In genomic region chr10:122056431-122057094, GRCh38 we compare ENCODE assay signal across 1 cellular context.
TF ChIP-seq lines count a peak whose summit lies in the region.

No MANE protein-coding gene starts in this region.

TF ChIP-seq in HepG2, 621 proteins besides CTCF, POLR2A, EP300 and RAD21 (continued from another document and continues in another):
- no peak for TF ChIP-seq AGO2 (optimal IDR thresholded peaks at IDR 0.05; ENCODE audit: low read depth, low read length)
- TF ChIP-seq, protein P1, sequence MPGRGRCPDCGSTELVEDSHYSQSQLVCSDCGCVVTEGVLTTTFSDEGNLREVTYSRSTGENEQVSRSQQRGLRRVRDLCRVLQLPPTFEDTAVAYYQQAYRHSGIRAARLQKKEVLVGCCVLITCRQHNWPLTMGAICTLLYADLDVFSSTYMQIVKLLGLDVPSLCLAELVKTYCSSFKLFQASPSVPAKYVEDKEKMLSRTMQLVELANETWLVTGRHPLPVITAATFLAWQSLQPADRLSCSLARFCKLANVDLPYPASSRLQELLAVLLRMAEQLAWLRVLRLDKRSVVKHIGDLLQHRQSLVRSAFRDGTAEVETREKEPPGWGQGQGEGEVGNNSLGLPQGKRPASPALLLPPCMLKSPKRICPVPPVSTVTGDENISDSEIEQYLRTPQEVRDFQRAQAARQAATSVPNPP (CRISPR knock-in tag; IDR thresholded peaks at IDR 0.05), result no peak
- no peak for TF ChIP-seq PHF20 (CRISPR knock-in tag; IDR thresholded peaks at IDR 0.05)
- TF ChIP-seq SIN3A (IDR thresholded peaks at IDR 0.05; ENCODE audit: borderline replicate concordance, low read depth, low read length), result no peak
- peak; percentile 68; the same call in 1 of the 2 replicates for TF ChIP-seq HDAC2 (CRISPR knock-in tag; IDR thresholded peaks at IDR 0.05)
- TF ChIP-seq ZNF136 (CRISPR knock-in tag; IDR thresholded peaks at IDR 0.05; ENCODE audit: low read depth), result no peak
- peak; percentile 66 for TF ChIP-seq FOXA3 (CRISPR knock-in tag; IDR thresholded peaks at IDR 0.05)
- TF ChIP-seq FOXA1 (IDR thresholded peaks at IDR 0.05), result no peak
- peak; percentile 43; the same call in 1 of the 2 replicates for TF ChIP-seq FOXA1 (CRISPR knock-in tag; IDR thresholded peaks at IDR 0.05)
- no peak for TF ChIP-seq PLRG1 (conservative IDR thresholded peaks at IDR 0.05)
- TF ChIP-seq TBL1XR1 (IDR thresholded peaks at IDR 0.05; ENCODE audit: borderline replicate concordance, low read length, partially characterized antibody), result no peak
- TF ChIP-seq FOXK1 (CRISPR knock-in tag; IDR thresholded peaks at IDR 0.05; ENCODE audit: borderline replicate concordance, low read depth), result peak; percentile 55; the same call in 1 of the 2 replicates
- no peak for TF ChIP-seq IRX3 (CRISPR knock-in tag; IDR thresholded peaks at IDR 0.05; ENCODE audit: borderline replicate concordance, low read depth)
- TF ChIP-seq GFI1 (CRISPR knock-in tag; IDR thresholded peaks at IDR 0.05; ENCODE audit: borderline replicate concordance), result peak; percentile 63; the same call in 1 of the 2 replicates
- TF ChIP-seq, protein P2, sequence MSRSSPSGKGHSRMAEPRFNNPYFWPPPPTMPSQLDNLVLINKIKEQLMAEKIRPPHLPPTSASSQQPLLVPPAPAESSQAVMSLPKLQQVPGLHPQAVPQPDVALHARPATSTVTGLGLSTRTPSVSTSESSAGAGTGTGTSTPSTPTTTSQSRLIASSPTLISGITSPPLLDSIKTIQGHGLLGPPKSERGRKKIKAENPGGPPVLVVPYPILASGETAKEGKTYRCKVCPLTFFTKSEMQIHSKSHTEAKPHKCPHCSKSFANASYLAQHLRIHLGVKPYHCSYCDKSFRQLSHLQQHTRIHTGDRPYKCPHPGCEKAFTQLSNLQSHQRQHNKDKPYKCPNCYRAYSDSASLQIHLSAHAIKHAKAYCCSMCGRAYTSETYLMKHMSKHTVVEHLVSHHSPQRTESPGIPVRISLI (CRISPR knock-in tag; IDR thresholded peaks at IDR 0.05; ENCODE audit: borderline replicate concordance), result no peak
- TF ChIP-seq ZNF747 (CRISPR knock-in tag; IDR thresholded peaks at IDR 0.05; ENCODE audit: borderline replicate concordance), result no peak
- no peak for TF ChIP-seq ZNF451 (CRISPR knock-in tag; IDR thresholded peaks at IDR 0.05)
- no peak for TF ChIP-seq MAFF (IDR thresholded peaks at IDR 0.05; ENCODE audit: low read depth, low read length)
- TF ChIP-seq STAT5B (CRISPR knock-in tag; IDR thresholded peaks at IDR 0.05), result no peak
- TF ChIP-seq HMG20B (CRISPR knock-in tag; conservative IDR thresholded peaks at IDR 0.05), result peak; percentile 40; the same call in 1 of the 2 replicates
- TF ChIP-seq FLYWCH1 (CRISPR knock-in tag; IDR thresholded peaks at IDR 0.05), result no peak
- no peak for TF ChIP-seq ELK4 (CRISPR knock-in tag; IDR thresholded peaks at IDR 0.05; ENCODE audit: borderline replicate concordance)
- TF ChIP-seq PHB2 (IDR thresholded peaks at IDR 0.05; ENCODE audit: partially characterized antibody), result no peak
- TF ChIP-seq SNAI1 (CRISPR knock-in tag; IDR thresholded peaks at IDR 0.05; ENCODE audit: borderline replicate concordance), result no peak
- TF ChIP-seq FOXM1 (CRISPR knock-in tag; IDR thresholded peaks at IDR 0.05), result no peak
- no peak for TF ChIP-seq TAF15 (IDR thresholded peaks at IDR 0.05; ENCODE audit: low read depth, low read length, poor library complexity, severe bottlenecking)
- TF ChIP-seq SNAPC5 (CRISPR knock-in tag; IDR thresholded peaks at IDR 0.05; ENCODE audit: borderline replicate concordance), result no peak
- TF ChIP-seq ZNF768 (CRISPR knock-in tag; IDR thresholded peaks at IDR 0.05), result no peak
- no peak for TF ChIP-seq SMAD1 (CRISPR knock-in tag; IDR thresholded peaks at IDR 0.05; ENCODE audit: borderline replicate concordance, low read depth)
- no peak for TF ChIP-seq GMEB1 (CRISPR knock-in tag; IDR thresholded peaks at IDR 0.05; ENCODE audit: borderline replicate concordance)
- TF ChIP-seq, protein P3, sequence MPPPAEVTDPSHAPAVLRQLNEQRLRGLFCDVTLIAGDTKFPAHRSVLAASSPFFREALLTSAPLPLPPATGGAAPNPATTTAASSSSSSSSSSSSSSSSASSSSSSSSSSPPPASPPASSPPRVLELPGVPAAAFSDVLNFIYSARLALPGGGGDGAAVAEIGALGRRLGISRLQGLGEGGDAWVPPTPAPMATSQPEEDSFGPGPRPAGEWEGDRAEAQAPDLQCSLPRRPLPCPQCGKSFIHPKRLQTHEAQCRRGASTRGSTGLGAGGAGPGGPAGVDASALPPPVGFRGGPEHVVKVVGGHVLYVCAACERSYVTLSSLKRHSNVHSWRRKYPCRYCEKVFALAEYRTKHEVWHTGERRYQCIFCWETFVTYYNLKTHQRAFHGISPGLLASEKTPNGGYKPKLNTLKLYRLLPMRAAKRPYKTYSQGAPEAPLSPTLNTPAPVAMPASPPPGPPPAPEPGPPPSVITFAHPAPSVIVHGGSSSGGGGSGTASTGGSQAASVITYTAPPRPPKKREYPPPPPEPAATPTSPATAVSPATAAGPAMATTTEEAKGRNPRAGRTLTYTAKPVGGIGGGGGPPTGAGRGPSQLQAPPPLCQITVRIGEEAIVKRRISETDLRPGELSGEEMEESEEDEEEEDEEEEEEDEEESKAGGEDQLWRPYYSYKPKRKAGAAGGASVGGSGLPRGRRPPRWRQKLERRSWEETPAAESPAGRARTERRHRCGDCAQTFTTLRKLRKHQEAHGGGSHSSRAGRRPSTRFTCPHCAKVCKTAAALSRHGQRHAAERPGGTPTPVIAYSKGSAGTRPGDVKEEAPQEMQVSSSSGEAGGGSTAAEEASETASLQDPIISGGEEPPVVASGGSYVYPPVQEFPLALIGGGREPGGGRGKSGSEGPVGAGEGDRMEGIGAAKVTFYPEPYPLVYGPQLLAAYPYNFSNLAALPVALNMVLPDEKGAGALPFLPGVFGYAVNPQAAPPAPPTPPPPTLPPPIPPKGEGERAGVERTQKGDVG (CRISPR knock-in tag; IDR thresholded peaks at IDR 0.05; ENCODE audit: borderline replicate concordance), result no peak
- TF ChIP-seq ZNF713 (CRISPR knock-in tag; IDR thresholded peaks at IDR 0.05), result no peak
- peak; percentile 43; the same call in 1 of the 2 replicates for TF ChIP-seq CREM (IDR thresholded peaks at IDR 0.05)
- no peak for TF ChIP-seq CREM (CRISPR knock-in tag; IDR thresholded peaks at IDR 0.05)
- TF ChIP-seq FOXC1 (CRISPR knock-in tag; IDR thresholded peaks at IDR 0.05; ENCODE audit: borderline replicate concordance), result no peak
- TF ChIP-seq ZNF775 (CRISPR knock-in tag; IDR thresholded peaks at IDR 0.05; ENCODE audit: borderline replicate concordance), result no peak
- 0 out of 2 replicates have a peak, but pooled peaks have one; percentile 48 for TF ChIP-seq HDAC1 (CRISPR knock-in tag; IDR thresholded peaks at IDR 0.05)
- TF ChIP-seq SOX13 (IDR thresholded peaks at IDR 0.05), result no peak
- peak in 1 of 2 experiments; percentile 70; a peak in 2 of 4 replicates for TF ChIP-seq SOX13 (CRISPR knock-in tag; conservative IDR thresholded peaks at IDR 0.05 in 1 of 2, IDR thresholded peaks at IDR 0.05 in 1 of 2)
- no peak for TF ChIP-seq ARNT2 (CRISPR knock-in tag; IDR thresholded peaks at IDR 0.05; ENCODE audit: low read depth)
- TF ChIP-seq RBFOX2 (IDR thresholded peaks at IDR 0.05; ENCODE audit: low read depth, low read length), result no peak
- TF ChIP-seq MYPOP (CRISPR knock-in tag; IDR thresholded peaks at IDR 0.05), result no peak
- TF ChIP-seq NR2F1 (CRISPR knock-in tag; IDR thresholded peaks at IDR 0.05), result peak; percentile 66 to 84
- TF ChIP-seq, protein P4, sequence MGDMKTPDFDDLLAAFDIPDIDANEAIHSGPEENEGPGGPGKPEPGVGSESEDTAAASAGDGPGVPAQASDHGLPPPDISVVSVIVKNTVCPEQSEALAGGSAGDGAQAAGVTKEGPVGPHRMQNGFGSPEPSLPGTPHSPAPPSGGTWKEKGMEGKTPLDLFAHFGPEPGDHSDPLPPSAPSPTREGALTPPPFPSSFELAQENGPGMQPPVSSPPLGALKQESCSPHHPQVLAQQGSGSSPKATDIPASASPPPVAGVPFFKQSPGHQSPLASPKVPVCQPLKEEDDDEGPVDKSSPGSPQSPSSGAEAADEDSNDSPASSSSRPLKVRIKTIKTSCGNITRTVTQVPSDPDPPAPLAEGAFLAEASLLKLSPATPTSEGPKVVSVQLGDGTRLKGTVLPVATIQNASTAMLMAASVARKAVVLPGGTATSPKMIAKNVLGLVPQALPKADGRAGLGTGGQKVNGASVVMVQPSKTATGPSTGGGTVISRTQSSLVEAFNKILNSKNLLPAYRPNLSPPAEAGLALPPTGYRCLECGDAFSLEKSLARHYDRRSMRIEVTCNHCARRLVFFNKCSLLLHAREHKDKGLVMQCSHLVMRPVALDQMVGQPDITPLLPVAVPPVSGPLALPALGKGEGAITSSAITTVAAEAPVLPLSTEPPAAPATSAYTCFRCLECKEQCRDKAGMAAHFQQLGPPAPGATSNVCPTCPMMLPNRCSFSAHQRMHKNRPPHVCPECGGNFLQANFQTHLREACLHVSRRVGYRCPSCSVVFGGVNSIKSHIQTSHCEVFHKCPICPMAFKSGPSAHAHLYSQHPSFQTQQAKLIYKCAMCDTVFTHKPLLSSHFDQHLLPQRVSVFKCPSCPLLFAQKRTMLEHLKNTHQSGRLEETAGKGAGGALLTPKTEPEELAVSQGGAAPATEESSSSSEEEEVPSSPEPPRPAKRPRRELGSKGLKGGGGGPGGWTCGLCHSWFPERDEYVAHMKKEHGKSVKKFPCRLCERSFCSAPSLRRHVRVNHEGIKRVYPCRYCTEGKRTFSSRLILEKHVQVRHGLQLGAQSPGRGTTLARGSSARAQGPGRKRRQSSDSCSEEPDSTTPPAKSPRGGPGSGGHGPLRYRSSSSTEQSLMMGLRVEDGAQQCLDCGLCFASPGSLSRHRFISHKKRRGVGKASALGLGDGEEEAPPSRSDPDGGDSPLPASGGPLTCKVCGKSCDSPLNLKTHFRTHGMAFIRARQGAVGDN (CRISPR knock-in tag; IDR thresholded peaks at IDR 0.05), result peak; percentile 37; the same call in 1 of the 2 replicates
- TF ChIP-seq ZNF549 (CRISPR knock-in tag; IDR thresholded peaks at IDR 0.05), result no peak
- TF ChIP-seq, protein P5, sequence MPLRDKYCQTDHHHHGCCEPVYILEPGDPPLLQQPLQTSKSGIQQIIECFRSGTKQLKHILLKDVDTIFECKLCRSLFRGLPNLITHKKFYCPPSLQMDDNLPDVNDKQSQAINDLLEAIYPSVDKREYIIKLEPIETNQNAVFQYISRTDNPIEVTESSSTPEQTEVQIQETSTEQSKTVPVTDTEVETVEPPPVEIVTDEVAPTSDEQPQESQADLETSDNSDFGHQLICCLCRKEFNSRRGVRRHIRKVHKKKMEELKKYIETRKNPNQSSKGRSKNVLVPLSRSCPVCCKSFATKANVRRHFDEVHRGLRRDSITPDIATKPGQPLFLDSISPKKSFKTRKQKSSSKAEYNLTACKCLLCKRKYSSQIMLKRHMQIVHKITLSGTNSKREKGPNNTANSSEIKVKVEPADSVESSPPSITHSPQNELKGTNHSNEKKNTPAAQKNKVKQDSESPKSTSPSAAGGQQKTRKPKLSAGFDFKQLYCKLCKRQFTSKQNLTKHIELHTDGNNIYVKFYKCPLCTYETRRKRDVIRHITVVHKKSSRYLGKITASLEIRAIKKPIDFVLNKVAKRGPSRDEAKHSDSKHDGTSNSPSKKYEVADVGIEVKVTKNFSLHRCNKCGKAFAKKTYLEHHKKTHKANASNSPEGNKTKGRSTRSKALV (CRISPR knock-in tag; IDR thresholded peaks at IDR 0.05), result no peak
- no peak for TF ChIP-seq SP2 (CRISPR knock-in tag; IDR thresholded peaks at IDR 0.05)
- no peak for TF ChIP-seq ZFYVE20 (CRISPR knock-in tag; IDR thresholded peaks at IDR 0.05; ENCODE audit: borderline replicate concordance, low read depth)
- no peak for TF ChIP-seq FOXK2 (IDR thresholded peaks at IDR 0.05)
- TF ChIP-seq HCFC1 (IDR thresholded peaks at IDR 0.05; ENCODE audit: low read depth, low read length), result no peak
- peak; percentile 34; the same call in 1 of the 2 replicates for TF ChIP-seq BHLHE40 (IDR thresholded peaks at IDR 0.05; ENCODE audit: low read length)
- TF ChIP-seq KLF11 (CRISPR knock-in tag; IDR thresholded peaks at IDR 0.05), result no peak
- TF ChIP-seq SCMH1 (CRISPR knock-in tag; IDR thresholded peaks at IDR 0.05; ENCODE audit: borderline replicate concordance), result no peak
- no peak for TF ChIP-seq SMC3 (IDR thresholded peaks at IDR 0.05; ENCODE audit: low read length)
